Comparison of ENCODE assay signal across 15 cellular contexts in the genomic region with DNA sequence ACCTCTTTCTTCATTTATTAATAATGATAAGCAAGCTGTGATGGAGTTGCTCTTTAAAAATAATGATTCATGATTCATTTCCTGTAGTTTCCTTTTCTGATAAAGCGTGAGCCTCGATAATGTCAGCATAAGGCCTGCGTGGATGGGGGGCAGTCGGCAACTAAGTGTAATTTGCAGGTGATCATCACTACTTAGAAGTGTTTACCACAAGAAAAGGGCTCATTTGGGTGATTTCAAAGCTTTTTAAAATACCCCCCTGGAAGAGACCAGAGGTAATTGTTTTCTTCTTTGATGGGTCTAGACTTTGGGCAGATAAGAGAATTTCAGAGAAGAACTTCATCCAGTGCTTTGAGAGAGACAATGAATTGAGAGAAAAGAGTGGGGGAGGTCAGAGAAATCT.
DNase-seq lines count a peak whose midpoint lies in the region; ATAC-seq and TF ChIP-seq lines count a peak whose summit lies in the region.
"Had no signal": no experiment of that assay in that cellular context is flagged by ENCODE, and none has a peak within 500 bp of the region (broad histone marks: within the 10 kb centered on the region; RNA-seq: fewer than 3 reads in every experiment).

No MANE protein-coding gene starts in this region.

- ATAC-seq in natural killer cell treated with Interleukin-12 subunit alpha and Interleukin-12 subunit beta and Interleukin-15 and Interleukin-18, amount 100 ng/mL, for 72 hours: no peak
- ATAC-seq in heart right ventricle: no peak
- no peak for ATAC-seq in GM19023 (IDR thresholded peaks at IDR 0.05; ENCODE audit: unreplicated experiment)
- ATAC-seq: lower lobe of right lung had no signal

- no peaks in the 10 kb centered on the region for H3F3A ChIP-seq in OCI-LY1 (ENCODE audit: insufficient read depth, low read length)

- TF ChIP-seq CTCF in OCI-LY1 (IDR thresholded peaks at IDR 0.05; ENCODE audit: low read length) (no peak), heart right ventricle (IDR thresholded peaks at IDR 0.05) (no peak)

- H3K27me3 ChIP-seq in OCI-LY1 (ENCODE audit: insufficient read depth, low read length) (no peaks in the 10 kb centered on the region), heart right ventricle (peaks cover 0 to 34% (median 0%) of the 10 kb centered on the region in 7 donors)
- H3K27me3 ChIP-seq: sigmoid colon had no signal

- no peaks in the 10 kb centered on the region for H3K79me2 ChIP-seq in OCI-LY1 (ENCODE audit: insufficient read depth, low read length)

- H3K36me3 ChIP-seq in OCI-LY1 (ENCODE audit: insufficient read depth, low read length): peaks cover 13% of the 10 kb centered on the region; the same call in 1 of the 2 replicates
- no peaks in the 10 kb centered on the region for H3K36me3 ChIP-seq in heart right ventricle
- H3K36me3 ChIP-seq: lower lobe of right lung, sigmoid colon had no signal

- no peak overlapping the region for H3K9ac ChIP-seq in OCI-LY1 (ENCODE audit: low read length)

- H3K9me3 ChIP-seq in OCI-LY1 (ENCODE audit: low read length) (no peaks in the 10 kb centered on the region), heart right ventricle (no peaks in the 10 kb centered on the region)
- H3K9me3 ChIP-seq: lower lobe of right lung, sigmoid colon had no signal

- no peak overlapping the region for H3K4me3 ChIP-seq in OCI-LY1 (ENCODE audit: low read depth, low read length, poor library complexity, severe bottlenecking)
- H3K4me3 ChIP-seq in heart right ventricle: no peak overlapping the region
- H3K4me3 ChIP-seq: dorsolateral prefrontal cortex, lower lobe of right lung, sigmoid colon had no signal

- peak overlapping the region; percentile 31 for H3K27ac ChIP-seq in OCI-LY1 (ENCODE audit: low read depth, low read length, poor library complexity, severe bottlenecking)
- H3K27ac ChIP-seq in heart right ventricle: peak overlapping the region in 1 of 10 donors; percentile 61
- H3K27ac ChIP-seq: dorsolateral prefrontal cortex, lower lobe of right lung, sigmoid colon had no signal

- H3K27me3 Mint-ChIP-seq in activated naive CD8-positive, alpha-beta T cell: no peaks in the 10 kb centered on the region
- H3K27me3 Mint-ChIP-seq in natural killer cell treated with Interleukin-12 subunit alpha and Interleukin-12 subunit beta and Interleukin-15 and Interleukin-18, amount 100 ng/mL, for 72 hours: no peaks in the 10 kb centered on the region

- no peaks in the 10 kb centered on the region for H3K36me3 Mint-ChIP-seq in activated naive CD8-positive, alpha-beta T cell
- H3K36me3 Mint-ChIP-seq in natural killer cell treated with Interleukin-12 subunit alpha and Interleukin-12 subunit beta and Interleukin-15 and Interleukin-18, amount 100 ng/mL, for 72 hours: no peaks in the 10 kb centered on the region

- no peaks in the 10 kb centered on the region for H3K9me2 ChIP-seq in OCI-LY1 (ENCODE audit: low read depth, low read length)

- H3K4me1 ChIP-seq in OCI-LY1 (ENCODE audit: insufficient read depth, low read length, severe bottlenecking) (peaks cover 60% of the 10 kb centered on the region), heart right ventricle (peaks cover 0 to 14% (median 0%) of the 10 kb centered on the region in 9 donors)
- H3K4me1 ChIP-seq: lower lobe of right lung, sigmoid colon had no signal

- H3K4me2 ChIP-seq in OCI-LY1 (ENCODE audit: low read length): no peak overlapping the region

- peak overlapping the region; percentile 40 for H3K4me3 Mint-ChIP-seq in activated naive CD8-positive, alpha-beta T cell
- peak overlapping the region; percentile 51 for H3K4me3 Mint-ChIP-seq in natural killer cell treated with Interleukin-12 subunit alpha and Interleukin-12 subunit beta and Interleukin-15 and Interleukin-18, amount 100 ng/mL, for 72 hours

- peaks cover 73% of the 10 kb centered on the region for H3K4me1 Mint-ChIP-seq in activated naive CD8-positive, alpha-beta T cell (ENCODE audit: low read depth)
- H3K4me1 Mint-ChIP-seq in natural killer cell treated with Interleukin-12 subunit alpha and Interleukin-12 subunit beta and Interleukin-15 and Interleukin-18, amount 100 ng/mL, for 72 hours (ENCODE audit: low read depth in 2 of 2): peaks cover 46% of the 10 kb centered on the region in 2 donors

- DNase-seq in activated CD8-positive, alpha-beta memory T cell treated with anti-CD3 and anti-CD28 coated beads, Interleukin-2, amount 50 U/mL, for 4 hours: peak; percentile 35
- DNase-seq in activated CD8-positive, alpha-beta memory T cell treated with anti-CD3 and anti-CD28 coated beads for 24 hours: no peak
- DNase-seq in natural killer cell treated with Interleukin-12 subunit alpha and Interleukin-12 subunit beta and Interleukin-15 and Interleukin-18, amount 100 ng/mL, for 72 hours (ENCODE audit: low spot score): no peak
- no peak for DNase-seq in middle frontal gyrus (ENCODE audit: extremely low spot score, low spot score)
- no peak for DNase-seq in heart right ventricle
- DNase-seq: Calu3, dorsolateral prefrontal cortex, Karpas-422, lower lobe of right lung, NCI-H510A treated with DMSO at 0.1 percent for 48 hours, sigmoid colon, SW 1271 had no signal

- intact Hi-C loops in heart right ventricle (cut with DNase I): no loop called here

- WGBS in heart right ventricle, 2 donors: 42 to 49% methylated on average over 4 of the region's 4 CpGs

- H3K9me3 Mint-ChIP-seq in activated naive CD8-positive, alpha-beta T cell (ENCODE audit: low read depth): peaks cover 8% of the 10 kb centered on the region
- no peaks in the 10 kb centered on the region for H3K9me3 Mint-ChIP-seq in natural killer cell treated with Interleukin-12 subunit alpha and Interleukin-12 subunit beta and Interleukin-15 and Interleukin-18, amount 100 ng/mL, for 72 hours

- H2AFZ ChIP-seq in OCI-LY1 (ENCODE audit: low read length): no peak overlapping the region

- H3K27ac Mint-ChIP-seq in activated naive CD8-positive, alpha-beta T cell: peak overlapping the region; percentile 96
- H3K27ac Mint-ChIP-seq in natural killer cell treated with Interleukin-12 subunit alpha and Interleukin-12 subunit beta and Interleukin-15 and Interleukin-18, amount 100 ng/mL, for 72 hours: peak overlapping the region; percentile 83 to 95

- H4K20me1 ChIP-seq in OCI-LY1 (ENCODE audit: insufficient read depth, low read length): no peaks in the 10 kb centered on the region
